Comparison of ENCODE assay signal across 8 cellular contexts in the genomic region with DNA sequence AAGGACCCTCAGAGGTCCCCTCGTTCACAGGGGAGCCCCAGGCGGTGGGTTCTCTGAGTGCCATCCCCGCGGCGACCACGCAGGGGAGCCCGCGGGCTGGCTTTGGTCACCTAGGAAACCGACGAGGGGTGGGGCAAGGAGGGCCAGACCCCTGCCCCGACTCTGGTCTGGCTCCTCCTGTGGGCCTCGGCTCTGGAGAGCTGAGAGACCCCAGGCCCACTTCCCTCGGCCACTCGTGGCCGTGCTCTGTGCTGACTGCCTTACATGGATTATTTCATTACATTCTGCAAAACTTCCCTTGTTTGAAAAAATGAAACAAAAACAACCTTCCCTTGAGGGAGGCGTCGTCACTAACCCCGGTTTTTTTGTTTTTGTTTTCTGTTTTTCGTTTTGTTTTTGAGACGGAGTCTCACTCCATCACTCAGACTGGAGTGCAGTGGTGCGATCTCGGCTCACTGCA. TPM values are rescaled to one million over a fixed set of nuclear protein-coding genes. Genes with fewer than 3 reads are reported as not detected.
A peak's percentile ranks its signal among the peaks of the same experiment; 100 is the strongest.
DNase-seq lines count a peak whose midpoint lies in the region; ATAC-seq and TF ChIP-seq lines count a peak whose summit lies in the region.

No MANE protein-coding gene starts in this region.

- peak; percentile 89 for TF ChIP-seq CTCF in AG04449 (IDR thresholded peaks at IDR 0.05; ENCODE audit: insufficient read depth, low read length, missing control alignments)
- peak; percentile 83 for TF ChIP-seq CTCF in WERI-Rb-1 (IDR thresholded peaks at IDR 0.05; ENCODE audit: low read depth, low read length)
- TF ChIP-seq CTCF in cardiac fibroblast (IDR thresholded peaks at IDR 0.05; ENCODE audit: low read depth, low read length), result peak; percentile 94
- peak; percentile 36 for TF ChIP-seq CTCF in lung (IDR thresholded peaks at IDR 0.05; ENCODE audit: control extremely low read depth, extremely low read depth)

- no peaks in the 10 kb centered on the region for H3K4me1 ChIP-seq in lung (ENCODE audit: control insufficient read depth in 2 of 2, insufficient read depth in 2 of 2, low read length in 2 of 2)

- H3K4me3 ChIP-seq in AG04449 (ENCODE audit: low read depth, low read length) (peak overlapping the region; percentile 52), WERI-Rb-1 (ENCODE audit: low read depth, low read length) (peak overlapping the region; percentile 40), cardiac fibroblast (replicated peaks in 1 of 2; ENCODE audit: low read depth in 2 of 2, low read length in 2 of 2) (peak overlapping the region; percentile 42 to 52), lung (no peak overlapping the region)

- H3K36me3 ChIP-seq in WERI-Rb-1 (peaks cover 9% of the 10 kb centered on the region), lung (ENCODE audit: control insufficient read depth in 2 of 2, insufficient read depth in 2 of 2, low read length in 2 of 2) (no peaks in the 10 kb centered on the region)

- CTCF ChIA-PET in AG04449 (lab: Yijun Ruan, JAX), result interaction anchor here (0.7 to 7.3 kb wide), 22 partner anchors 6 to 403 kb away, joined by 3 to 126 read pairs (median 4); a partner anchor contains a TSS

- H3K9me3 ChIP-seq in WERI-Rb-1 (ENCODE audit: severe bottlenecking) (peaks cover 13% of the 10 kb centered on the region), lung (ENCODE audit: control insufficient read depth in 2 of 2, insufficient read depth in 1 of 2, low read length in 1 of 2) (peaks cover 5 to 9% of the 10 kb centered on the region in 2 donors)

- ATAC-seq in GM18861 (IDR thresholded peaks at IDR 0.05; ENCODE audit: unreplicated experiment) (peak; percentile 50), HG03571 (IDR thresholded peaks at IDR 0.05; ENCODE audit: unreplicated experiment) (peak; percentile 61), lung (ENCODE audit: insufficient read depth, low FRiP score) (peak; percentile 76), HG03095 (IDR thresholded peaks at IDR 0.05; ENCODE audit: unreplicated experiment) (no peak)

- DNase-seq in AG04449 (ENCODE audit: low read depth, low spot score) (no peak), WERI-Rb-1 (peak; percentile 75), cardiac fibroblast (ENCODE audit: low read depth in 2 of 2) (peak; percentile 33 to 49), lung (ENCODE audit: low spot score) (peak; percentile 48)
- peak; percentile 55 for DNase-seq in stimulated activated CD8-positive, alpha-beta memory T cell treated with anti-CD3 and anti-CD28 coated beads, Interleukin-15, amount 100 ng/mL, for 24 hours (ENCODE audit: low read depth)

- no peaks in the 10 kb centered on the region for H3K27me3 ChIP-seq in WERI-Rb-1 (ENCODE audit: insufficient read depth, low read depth, severe bottlenecking)
- H3K27me3 ChIP-seq in lung (ENCODE audit: control insufficient read depth, insufficient read depth), result no peaks in the 10 kb centered on the region

- WGBS in lung, 2 donors, result 6 to 8% methylated on average over 22 of the region's 22 CpGs

- H3K27ac ChIP-seq in WERI-Rb-1 (peak overlapping the region; percentile 77), lung (ENCODE audit: low read depth in 1 of 2, low read length in 1 of 2) (peak overlapping the region in 1 of 2 donors; percentile 17)

- POLR2A ChIA-PET in AG04449 (lab: Yijun Ruan, JAX), result no interaction called here

RNA-seq across cellular contexts. Expression of a gene that starts 15.2 kb away (rescaled TPM):
- 10 to 100 TPM; 25.9 to 44.0 TPM for total RNA-seq in lung
- 10 to 100 TPM; 10.5 to 84.2 TPM for polyA plus RNA-seq in lung

RNA-seq across cellular contexts. Expression of a gene that starts 23.1 kb away (rescaled TPM):
- total RNA-seq in lung, result 10 to 100 TPM; 16.7 to 81.6 TPM
- 100 to 1,000 TPM in 1 of 2 donors, 10 to 100 TPM in 1; 28.9 to 217 TPM for polyA plus RNA-seq in lung

RNA-seq across cellular contexts. Expression of a gene that starts 54.9 kb away (rescaled TPM):
- total RNA-seq in lung, result under 1 TPM; 0.09 to 0.11 TPM
- polyA plus RNA-seq in lung, result under 1 TPM; 0.04 to 0.87 TPM

Comparison
In these comparisons a context has a peak if more than half of its experiments do, and no peak if none do; other contexts are left out.
1. CTCF ChIP-seq: peak in every context shown above with its lines; median percentile 94 in cardiac fibroblast; 89 in AG04449; 83 in WERI-Rb-1; 36 in lung.